In the genomic region with DNA sequence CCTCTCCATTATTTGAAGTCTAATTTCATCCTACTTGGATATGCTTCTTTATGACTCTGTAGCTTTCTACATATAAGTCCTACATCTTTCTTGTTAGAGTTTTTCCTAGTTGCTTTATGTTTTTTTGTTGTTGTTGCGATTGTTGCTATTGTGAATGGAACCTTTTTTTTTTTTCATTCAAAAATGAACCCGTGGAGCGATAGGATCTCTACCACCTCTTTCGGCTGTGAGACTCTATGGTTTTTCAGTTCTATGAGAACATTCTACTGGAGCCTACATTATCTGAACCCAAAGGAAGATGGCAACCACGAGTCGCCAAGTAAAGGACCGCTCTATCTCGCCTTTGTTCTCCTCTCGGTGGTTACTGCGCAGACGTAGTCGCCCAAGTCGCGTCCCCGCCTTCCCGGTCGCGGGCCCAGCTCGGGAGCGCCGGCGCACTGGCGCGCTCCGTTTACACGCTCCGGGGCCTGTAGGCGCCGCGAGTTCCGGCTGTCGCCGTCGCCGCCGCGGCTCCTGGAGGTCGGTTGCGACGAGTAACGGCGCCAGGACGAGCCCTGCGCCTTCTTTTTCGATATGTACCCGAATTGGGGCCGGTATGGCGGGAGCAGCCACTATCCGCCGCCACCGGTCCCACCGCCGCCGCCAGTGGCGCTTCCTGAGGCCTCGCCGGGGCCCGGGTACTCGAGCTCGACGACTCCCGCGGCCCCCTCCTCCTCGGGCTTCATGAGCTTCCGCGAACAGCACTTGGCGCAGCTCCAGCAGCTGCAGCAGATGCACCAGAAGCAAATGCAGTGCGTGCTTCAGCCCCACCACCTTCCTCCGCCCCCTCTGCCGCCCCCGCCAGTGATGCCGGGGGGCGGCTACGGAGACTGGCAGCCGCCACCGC, we compare ENCODE assay signal across 1 cellular context.
TF ChIP-seq lines count a peak whose summit lies in the region.

Gene YLPM1 (plus strand): TSS at position 400 of the 886 bp plus-strand sequence. CDS start 174 bp downstream, at position 574.

TF ChIP-seq in K562, 482 proteins besides CTCF, POLR2A, EP300 and RAD21 (continued from another document and continues in another):
- TF ChIP-seq, protein P1, sequence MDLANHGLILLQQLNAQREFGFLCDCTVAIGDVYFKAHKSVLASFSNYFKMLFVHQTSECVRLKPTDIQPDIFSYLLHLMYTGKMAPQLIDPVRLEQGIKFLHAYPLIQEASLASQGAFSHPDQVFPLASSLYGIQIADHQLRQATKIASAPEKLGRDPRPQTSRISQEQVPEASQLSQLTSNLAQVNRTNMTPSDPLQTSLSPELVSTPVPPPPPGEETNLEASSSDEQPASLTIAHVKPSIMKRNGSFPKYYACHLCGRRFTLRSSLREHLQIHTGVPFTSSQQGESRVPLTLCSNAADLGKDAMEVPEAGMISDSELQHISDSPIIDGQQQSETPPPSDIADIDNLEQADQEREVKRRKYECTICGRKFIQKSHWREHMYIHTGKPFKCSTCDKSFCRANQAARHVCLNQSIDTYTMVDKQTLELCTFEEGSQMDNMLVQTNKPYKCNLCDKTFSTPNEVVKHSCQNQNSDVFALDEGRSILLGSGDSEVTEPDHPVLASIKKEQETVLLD (IDR thresholded peaks at IDR 0.05), result 0 out of 2 replicates have a peak, but pooled peaks have one; percentile 26
- peak in 1 of 2 experiments; percentile 55; a peak in 1 of 4 replicates for TF ChIP-seq TEAD1 (CRISPR knock-in tag; IDR thresholded peaks at IDR 0.05)
- peak; percentile 60; the same call in 1 of the 2 replicates for TF ChIP-seq NFRKB (IDR thresholded peaks at IDR 0.05; ENCODE audit: low read depth)
- no peak for TF ChIP-seq FOXP4 (CRISPR knock-in tag; IDR thresholded peaks at IDR 0.05; ENCODE audit: borderline replicate concordance)
- TF ChIP-seq, protein P2, sequence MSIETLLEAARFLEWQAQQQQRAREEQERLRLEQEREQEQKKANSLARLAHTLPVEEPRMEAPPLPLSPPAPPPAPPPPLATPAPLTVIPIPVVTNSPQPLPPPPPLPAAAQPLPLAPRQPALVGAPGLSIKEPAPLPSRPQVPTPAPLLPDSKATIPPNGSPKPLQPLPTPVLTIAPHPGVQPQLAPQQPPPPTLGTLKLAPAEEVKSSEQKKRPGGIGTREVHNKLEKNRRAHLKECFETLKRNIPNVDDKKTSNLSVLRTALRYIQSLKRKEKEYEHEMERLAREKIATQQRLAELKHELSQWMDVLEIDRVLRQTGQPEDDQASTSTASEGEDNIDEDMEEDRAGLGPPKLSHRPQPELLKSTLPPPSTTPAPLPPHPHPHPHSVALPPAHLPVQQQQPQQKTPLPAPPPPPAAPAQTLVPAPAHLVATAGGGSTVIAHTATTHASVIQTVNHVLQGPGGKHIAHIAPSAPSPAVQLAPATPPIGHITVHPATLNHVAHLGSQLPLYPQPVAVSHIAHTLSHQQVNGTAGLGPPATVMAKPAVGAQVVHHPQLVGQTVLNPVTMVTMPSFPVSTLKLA (conservative IDR thresholded peaks at IDR 0.05), result peak in 1 of 2 experiments; percentile 47; a peak in 2 of 4 replicates
- TF ChIP-seq C11orf30 (IDR thresholded peaks at IDR 0.05; ENCODE audit: low read depth), result peak; percentile 65
- no peak for TF ChIP-seq ZZZ3 (IDR thresholded peaks at IDR 0.05)
- no peak for TF ChIP-seq HMG20A (CRISPR knock-in tag; conservative IDR thresholded peaks at IDR 0.05)
- TF ChIP-seq PRPF4 (IDR thresholded peaks at IDR 0.05; ENCODE audit: insufficient read depth, low read depth, low read length, poor library complexity, severe bottlenecking), result no peak
- peak; percentile 73 for TF ChIP-seq HCFC1 (IDR thresholded peaks at IDR 0.05; ENCODE audit: low read depth, low read length)
- TF ChIP-seq POLR2G (IDR thresholded peaks at IDR 0.05; ENCODE audit: low read depth, low read length), result peak; percentile 98
- TF ChIP-seq, protein P3, sequence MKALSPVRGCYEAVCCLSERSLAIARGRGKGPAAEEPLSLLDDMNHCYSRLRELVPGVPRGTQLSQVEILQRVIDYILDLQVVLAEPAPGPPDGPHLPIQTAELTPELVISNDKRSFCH (CRISPR knock-in tag; IDR thresholded peaks at IDR 0.05), result no peak
- TF ChIP-seq, protein P3 (tag; IDR thresholded peaks at IDR 0.05), result 0 out of 2 replicates have a peak, but pooled peaks have one; percentile 43
- TF ChIP-seq XRCC4 (IDR thresholded peaks at IDR 0.05; ENCODE audit: extremely low read depth, insufficient read depth, insufficient read length), result no peak
- TF ChIP-seq MTA1 (IDR thresholded peaks at IDR 0.05; ENCODE audit: borderline replicate concordance), result peak; percentile 62; the same call in 1 of the 2 replicates
- TF ChIP-seq, protein P4, sequence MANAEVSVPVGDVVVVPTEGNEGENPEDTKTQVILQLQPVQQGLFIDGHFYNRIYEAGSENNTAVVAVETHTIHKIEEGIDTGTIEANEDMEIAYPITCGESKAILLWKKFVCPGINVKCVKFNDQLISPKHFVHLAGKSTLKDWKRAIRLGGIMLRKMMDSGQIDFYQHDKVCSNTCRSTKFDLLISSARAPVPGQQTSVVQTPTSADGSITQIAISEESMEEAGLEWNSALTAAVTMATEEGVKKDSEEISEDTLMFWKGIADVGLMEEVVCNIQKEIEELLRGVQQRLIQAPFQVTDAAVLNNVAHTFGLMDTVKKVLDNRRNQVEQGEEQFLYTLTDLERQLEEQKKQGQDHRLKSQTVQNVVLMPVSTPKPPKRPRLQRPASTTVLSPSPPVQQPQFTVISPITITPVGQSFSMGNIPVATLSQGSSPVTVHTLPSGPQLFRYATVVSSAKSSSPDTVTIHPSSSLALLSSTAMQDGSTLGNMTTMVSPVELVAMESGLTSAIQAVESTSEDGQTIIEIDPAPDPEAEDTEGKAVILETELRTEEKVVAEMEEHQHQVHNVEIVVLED (CRISPR knock-in tag; IDR thresholded peaks at IDR 0.05), result peak; percentile 52; the same call in 1 of the 2 replicates
- TF ChIP-seq ZNF354B (CRISPR knock-in tag; IDR thresholded peaks at IDR 0.05), result no peak
- TF ChIP-seq, protein P5, sequence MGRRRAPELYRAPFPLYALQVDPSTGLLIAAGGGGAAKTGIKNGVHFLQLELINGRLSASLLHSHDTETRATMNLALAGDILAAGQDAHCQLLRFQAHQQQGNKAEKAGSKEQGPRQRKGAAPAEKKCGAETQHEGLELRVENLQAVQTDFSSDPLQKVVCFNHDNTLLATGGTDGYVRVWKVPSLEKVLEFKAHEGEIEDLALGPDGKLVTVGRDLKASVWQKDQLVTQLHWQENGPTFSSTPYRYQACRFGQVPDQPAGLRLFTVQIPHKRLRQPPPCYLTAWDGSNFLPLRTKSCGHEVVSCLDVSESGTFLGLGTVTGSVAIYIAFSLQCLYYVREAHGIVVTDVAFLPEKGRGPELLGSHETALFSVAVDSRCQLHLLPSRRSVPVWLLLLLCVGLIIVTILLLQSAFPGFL (CRISPR knock-in tag; IDR thresholded peaks at IDR 0.05), result no peak
- TF ChIP-seq, protein P6, sequence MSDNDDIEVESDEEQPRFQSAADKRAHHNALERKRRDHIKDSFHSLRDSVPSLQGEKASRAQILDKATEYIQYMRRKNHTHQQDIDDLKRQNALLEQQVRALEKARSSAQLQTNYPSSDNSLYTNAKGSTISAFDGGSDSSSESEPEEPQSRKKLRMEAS (CRISPR knock-in tag; IDR thresholded peaks at IDR 0.05), result peak; percentile 65
- peak; percentile 76 for TF ChIP-seq ATF7 (IDR thresholded peaks at IDR 0.05)
- peak; percentile 62 for TF ChIP-seq CTBP1 (IDR thresholded peaks at IDR 0.05; ENCODE audit: borderline replicate concordance)
- peak; percentile 63 for TF ChIP-seq CCNT2 (IDR thresholded peaks at IDR 0.05; ENCODE audit: borderline replicate concordance, extremely low read depth, insufficient read length, low read depth, low read length)
- peak; percentile 66; the same call in 1 of the 2 replicates for TF ChIP-seq CREB1 (IDR thresholded peaks at IDR 0.05)
- peak; percentile 78; the same call in 1 of the 2 replicates for TF ChIP-seq CREB1 (CRISPR knock-in tag; IDR thresholded peaks at IDR 0.05)
- TF ChIP-seq CXXC5 (CRISPR knock-in tag; IDR thresholded peaks at IDR 0.05), result peak; percentile 69
- TF ChIP-seq E2F6 (IDR thresholded peaks at IDR 0.05; ENCODE audit: borderline replicate concordance in 1 of 2, extremely low read depth in 1 of 2, insufficient read depth in 1 of 2, insufficient read length in 1 of 2, low read depth in 1 of 2, low read length in 1 of 2, poor library complexity in 1 of 2, severe bottlenecking in 1 of 2), result peak; percentile 1 to 5
- peak; percentile 42; the same call in 1 of the 2 replicates for TF ChIP-seq GABPA (tag; conservative IDR thresholded peaks at IDR 0.05; ENCODE audit: low read depth)
- TF ChIP-seq ZNF780A (CRISPR knock-in tag; IDR thresholded peaks at IDR 0.05), result no peak
- TF ChIP-seq DPF2 (IDR thresholded peaks at IDR 0.05), result peak; percentile 48; the same call in 1 of the 2 replicates
- TF ChIP-seq MAZ (CRISPR knock-in tag; conservative IDR thresholded peaks at IDR 0.05 in 1 of 2, IDR thresholded peaks at IDR 0.05 in 1 of 2), result peak; percentile 42 to 63; a peak in 3 of 4 replicates
- TF ChIP-seq MEIS2 (IDR thresholded peaks at IDR 0.05; ENCODE audit: partially characterized antibody), result peak; percentile 54
- TF ChIP-seq FOXK2 (conservative IDR thresholded peaks at IDR 0.05 in 1 of 2, IDR thresholded peaks at IDR 0.05 in 1 of 2; ENCODE audit: low read depth in 2 of 2), result peak in 1 of 2 experiments; percentile 59; a peak in 1 of 4 replicates
- no peak for TF ChIP-seq SIX5 (IDR thresholded peaks at IDR 0.05; ENCODE audit: borderline replicate concordance in 1 of 2, insufficient read depth in 1 of 2, low read depth in 1 of 2, low read length in 2 of 2)
- no peak for TF ChIP-seq ZFP1 (CRISPR knock-in tag; IDR thresholded peaks at IDR 0.05)
- TF ChIP-seq ATF1 (CRISPR knock-in tag; IDR thresholded peaks at IDR 0.05), result no peak
- peak; percentile 75 for TF ChIP-seq ATF1 (tag; IDR thresholded peaks at IDR 0.05)
- TF ChIP-seq ARNT (IDR thresholded peaks at IDR 0.05), result peak; percentile 75 to 90; a peak in 2 of 4 replicates
- TF ChIP-seq JUND (IDR thresholded peaks at IDR 0.05; ENCODE audit: borderline replicate concordance, low read depth, low read length), result peak; percentile 28; the same call in 1 of the 2 replicates
- no peak for TF ChIP-seq JUND (tag; IDR thresholded peaks at IDR 0.05; ENCODE audit: borderline replicate concordance, low read depth, low read length)
- TF ChIP-seq ZNF699 (CRISPR knock-in tag; IDR thresholded peaks at IDR 0.05; ENCODE audit: insufficient replicate concordance), result no peak
- TF ChIP-seq POLR2H (tag; IDR thresholded peaks at IDR 0.05; ENCODE audit: low read depth), result peak; percentile 59
- peak; percentile 49; the same call in 1 of the 2 replicates for TF ChIP-seq CC2D1A (IDR thresholded peaks at IDR 0.05)
- peak; percentile 79 for TF ChIP-seq CREM (IDR thresholded peaks at IDR 0.05; ENCODE audit: low read depth)
- peak; percentile 84 for TF ChIP-seq SUPT5H (IDR thresholded peaks at IDR 0.05)
- peak; percentile 41 for TF ChIP-seq SAP30 (IDR thresholded peaks at IDR 0.05; ENCODE audit: borderline replicate concordance, insufficient read depth, low read depth, low read length, poor library complexity, severe bottlenecking)
- TF ChIP-seq GATA2 (CRISPR knock-in tag; IDR thresholded peaks at IDR 0.05), result peak; percentile 62
- TF ChIP-seq, protein P7, sequence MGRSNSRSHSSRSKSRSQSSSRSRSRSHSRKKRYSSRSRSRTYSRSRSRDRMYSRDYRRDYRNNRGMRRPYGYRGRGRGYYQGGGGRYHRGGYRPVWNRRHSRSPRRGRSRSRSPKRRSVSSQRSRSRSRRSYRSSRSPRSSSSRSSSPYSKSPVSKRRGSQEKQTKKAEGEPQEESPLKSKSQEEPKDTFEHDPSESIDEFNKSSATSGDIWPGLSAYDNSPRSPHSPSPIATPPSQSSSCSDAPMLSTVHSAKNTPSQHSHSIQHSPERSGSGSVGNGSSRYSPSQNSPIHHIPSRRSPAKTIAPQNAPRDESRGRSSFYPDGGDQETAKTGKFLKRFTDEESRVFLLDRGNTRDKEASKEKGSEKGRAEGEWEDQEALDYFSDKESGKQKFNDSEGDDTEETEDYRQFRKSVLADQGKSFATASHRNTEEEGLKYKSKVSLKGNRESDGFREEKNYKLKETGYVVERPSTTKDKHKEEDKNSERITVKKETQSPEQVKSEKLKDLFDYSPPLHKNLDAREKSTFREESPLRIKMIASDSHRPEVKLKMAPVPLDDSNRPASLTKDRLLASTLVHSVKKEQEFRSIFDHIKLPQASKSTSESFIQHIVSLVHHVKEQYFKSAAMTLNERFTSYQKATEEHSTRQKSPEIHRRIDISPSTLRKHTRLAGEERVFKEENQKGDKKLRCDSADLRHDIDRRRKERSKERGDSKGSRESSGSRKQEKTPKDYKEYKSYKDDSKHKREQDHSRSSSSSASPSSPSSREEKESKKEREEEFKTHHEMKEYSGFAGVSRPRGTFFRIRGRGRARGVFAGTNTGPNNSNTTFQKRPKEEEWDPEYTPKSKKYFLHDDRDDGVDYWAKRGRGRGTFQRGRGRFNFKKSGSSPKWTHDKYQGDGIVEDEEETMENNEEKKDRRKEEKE (IDR thresholded peaks at IDR 0.05; ENCODE audit: borderline replicate concordance in 1 of 2, control insufficient read depth in 1 of 2, low read depth in 2 of 2, low read length in 1 of 2), result 0 out of 4 replicates have a peak, but pooled peaks of 1 of the 2 experiments have one; percentile 28
